In the genomic region with DNA sequence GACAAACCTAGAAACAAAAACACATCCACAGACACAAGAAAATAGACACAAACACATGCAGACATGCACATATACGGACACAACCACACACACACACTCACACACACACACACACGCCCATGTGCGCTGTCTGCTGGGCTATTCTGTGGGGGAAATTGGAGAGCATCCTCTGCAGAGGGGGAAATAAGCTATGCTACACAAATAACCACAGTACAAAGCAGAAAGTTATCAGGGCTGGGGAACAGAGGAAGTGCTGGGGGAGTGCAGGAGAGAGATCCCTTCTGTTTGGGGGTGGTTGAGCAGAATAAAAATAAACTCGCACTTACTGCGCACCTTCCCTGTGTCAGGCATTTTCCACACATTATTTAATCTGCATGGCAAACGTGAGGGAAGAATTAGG, we compare ENCODE assay signal across 1 cellular context.
TF ChIP-seq lines count a peak whose summit lies in the region.

No MANE protein-coding gene starts in this region.

TF ChIP-seq in HepG2, 621 proteins besides CTCF, POLR2A, EP300 and RAD21:
- TF ChIP-seq ZNF749 (CRISPR knock-in tag; IDR thresholded peaks at IDR 0.05; ENCODE audit: borderline replicate concordance), result no peak
